ENCODE assay signal across 8 cellular contexts in genomic region chr5:179700401-179700918, GRCh38. TPM values are rescaled to one million over a fixed set of nuclear protein-coding genes. Genes with fewer than 3 reads are reported as not detected.
A peak's percentile ranks its signal among the peaks of the same experiment; 100 is the strongest.
DNase-seq lines count a peak whose midpoint lies in the region; ATAC-seq, FAIRE-seq and TF ChIP-seq lines count a peak whose summit lies in the region.

No MANE protein-coding gene starts in this region.

- ATAC-seq in lung (ENCODE audit: insufficient read depth, low FRiP score) (no peak), HG03280 (IDR thresholded peaks at IDR 0.05; ENCODE audit: unreplicated experiment) (no peak)

- peak overlapping the region; percentile 90 to 94 for H3K4me3 ChIP-seq in ascending aorta
- H3K4me3 ChIP-seq in lung: peak overlapping the region; percentile 24

- peaks cover 0 to 11% of the 10 kb centered on the region in 2 donors for H3K4me1 ChIP-seq in ascending aorta
- peaks cover 5 to 20% of the 10 kb centered on the region in 2 donors for H3K4me1 ChIP-seq in lung (ENCODE audit: control insufficient read depth in 2 of 2, insufficient read depth in 2 of 2, low read length in 2 of 2)

- peaks cover 3 to 4% of the 10 kb centered on the region in 2 donors for H3K36me3 ChIP-seq in ascending aorta
- H3K36me3 ChIP-seq in lung (ENCODE audit: control insufficient read depth in 2 of 2, insufficient read depth in 2 of 2, low read length in 2 of 2): peaks cover 4 to 6% of the 10 kb centered on the region in 2 donors

- DNase-seq in AG20443 (ENCODE audit: low spot score): peak; percentile 7
- peak; percentile 61 for DNase-seq in HuH-7.5 (ENCODE audit: low spot score)
- no peak for DNase-seq in ascending aorta (ENCODE audit: low spot score in 2 of 2)
- no peak for DNase-seq in lung (ENCODE audit: low spot score)
- no peak for DNase-seq in urothelium cell line (ENCODE audit: low spot score)
- DNase-seq in GM19240 (ENCODE audit: insufficient read length, low spot score): no peak
- DNase-seq in stimulated activated CD8-positive, alpha-beta memory T cell treated with anti-CD3 and anti-CD28 coated beads, Interleukin-4, amount 100 ng/mL, for 48 hours: no peak

- 27 to 38% methylated on average over 7 of the region's 7 CpGs for WGBS in lung, 2 donors

- intact Hi-C loops in ascending aorta (cut with DNase I): no loop called here

- no peaks in the 10 kb centered on the region for H3K27me3 ChIP-seq in ascending aorta
- H3K27me3 ChIP-seq in lung (ENCODE audit: control insufficient read depth, insufficient read depth): no peaks in the 10 kb centered on the region

- H3K9me3 ChIP-seq in ascending aorta (no peaks in the 10 kb centered on the region), lung (ENCODE audit: control insufficient read depth in 2 of 2, insufficient read depth in 1 of 2, low read length in 1 of 2) (no peaks in the 10 kb centered on the region)

- H3K27ac ChIP-seq in ascending aorta (no peak overlapping the region), lung (ENCODE audit: low read depth in 1 of 2, low read length in 1 of 2) (peak overlapping the region; percentile 22 to 36)

- FAIRE-seq in urothelium cell line (lab: Jason Lieb, UNC): no peak

- no peak for TF ChIP-seq CTCF in ascending aorta (IDR thresholded peaks at IDR 0.05)
- no peak for TF ChIP-seq CTCF in lung (IDR thresholded peaks at IDR 0.05; ENCODE audit: control extremely low read depth, extremely low read depth)

RNA-seq across cellular contexts. Expression of gene CANX, which starts 1.7 kb away (rescaled TPM):
- 214 TPM for total RNA-seq in ascending aorta
- total RNA-seq in lung: 100 to 1,000 TPM; 340 to 924 TPM
- polyA plus RNA-seq in lung: 100 to 1,000 TPM; 132 to 248 TPM

RNA-seq across cellular contexts. Expression of gene CBY3, which starts 19.6 kb away (rescaled TPM):
- total RNA-seq in ascending aorta (not detected), lung (not detected)
- polyA plus RNA-seq in lung: under 1 TPM; 0.10 to 0.22 TPM

RNA-seq across cellular contexts. Expression of gene MAML1, which starts 32.2 kb away (rescaled TPM):
- total RNA-seq in ascending aorta (42.6 TPM), lung (10 to 100 TPM; 26.0 to 34.5 TPM)
- 10 to 100 TPM in 1 of 2 donors, 1 to 10 TPM in 1; 6.7 to 15.0 TPM for polyA plus RNA-seq in lung

Comparison
In these comparisons a context has a peak if more than half of its experiments do, and no peak if none do; other contexts are left out.
1. DNase-seq: peak in AG20443 (single experiment) and HuH-7.5 (single experiment); none in ascending aorta (0 of 2), lung (single experiment), urothelium cell line (single experiment), GM19240 (single experiment) and stimulated activated CD8-positive, alpha-beta memory T cell treated with anti-CD3 and anti-CD28 coated beads, Interleukin-4, amount 100 ng/mL, for 48 hours (single experiment).
2. H3K27ac ChIP-seq: peak in lung (2 of 2); none in ascending aorta (0 of 2).